In genomic region chr7:9657257-9657656, GRCh38 we compare ENCODE assay signal across 19 cellular contexts.
DNase-seq lines count a peak whose midpoint lies in the region; ATAC-seq, FAIRE-seq and TF ChIP-seq lines count a peak whose summit lies in the region.
"Had no signal": no experiment of that assay in that cellular context is flagged by ENCODE, and none has a peak within 500 bp of the region (broad histone marks: within the 10 kb centered on the region; RNA-seq: fewer than 3 reads in every experiment).

No MANE protein-coding gene starts in this region.

- TF ChIP-seq CTCF in C4-2B (conservative IDR thresholded peaks at IDR 0.05), result peak; percentile 78
- TF ChIP-seq CTCF in PC-3 (conservative IDR thresholded peaks at IDR 0.05; ENCODE audit: low read depth, low read length), result peak; percentile 40; the same call in 1 of the 2 replicates
- TF ChIP-seq CTCF in fibroblast of lung (conservative IDR thresholded peaks at IDR 0.05 in 1 of 2, IDR thresholded peaks at IDR 0.05 in 1 of 2; ENCODE audit: low read depth in 1 of 2, low read length in 2 of 2), result no peak

- no peaks in the 10 kb centered on the region for H3K9me2 ChIP-seq in PC-3 (replicated peaks; ENCODE audit: low read length)

- no peaks in the 10 kb centered on the region for H3F3A ChIP-seq in PC-3 (ENCODE audit: low read length, unreplicated experiment)

- H3K4me1 ChIP-seq in PC-3 (ENCODE audit: insufficient read depth, low read length), result no peaks in the 10 kb centered on the region
- no peaks in the 10 kb centered on the region for H3K4me1 ChIP-seq in fibroblast of lung (ENCODE audit: control insufficient read depth, extremely low read depth, insufficient read depth, low read length)
- H3K4me1 ChIP-seq: body of pancreas, psoas muscle had no signal

- CTCF ChIA-PET in PC-3 (lab: Charles Lee), result interaction anchor here (0.5 kb wide), 2 partner anchors 471 to 801 kb away, joined by 3 read pairs; no protein-coding TSS in a partner anchor

- no peaks in the 10 kb centered on the region for H3K27me3 ChIP-seq in PC-3 (ENCODE audit: low read length)
- H3K27me3 ChIP-seq in fibroblast of lung (ENCODE audit: control insufficient read depth, insufficient read depth, low read length), result no peaks in the 10 kb centered on the region
- H3K27me3 ChIP-seq: body of pancreas had no signal

- H3K79me2 ChIP-seq in PC-3 (ENCODE audit: low read length) (no peaks in the 10 kb centered on the region), fibroblast of lung (ENCODE audit: control insufficient read depth, insufficient read depth, low read length) (no peaks in the 10 kb centered on the region)

- H3K4me3 ChIP-seq in PC-3 (ENCODE audit: low read length) (no peak overlapping the region), fibroblast of lung (replicated peaks in 1 of 4; ENCODE audit: control extremely low read depth in 1 of 4, insufficient read depth in 1 of 4, low read depth in 3 of 4, low read length in 4 of 4) (no peak overlapping the region)
- H3K4me3 ChIP-seq: body of pancreas, psoas muscle had no signal

- intact Hi-C loops in PC-3 (cut with micrococcal nuclease), result no loop called here

- no peak overlapping the region for H2AFZ ChIP-seq in PC-3 (ENCODE audit: low read length)
- no peak overlapping the region for H2AFZ ChIP-seq in fibroblast of lung (ENCODE audit: low read length)

- H3K4me2 ChIP-seq in PC-3 (ENCODE audit: low read length) (no peak overlapping the region), fibroblast of lung (ENCODE audit: extremely low read depth, insufficient read depth, low read length) (no peak overlapping the region)

- H3K9me3 ChIP-seq in PC-3 (ENCODE audit: low read length) (no peaks in the 10 kb centered on the region), fibroblast of lung (ENCODE audit: control insufficient read depth, insufficient read depth, low read depth, low read length) (no peaks in the 10 kb centered on the region)
- H3K9me3 ChIP-seq: body of pancreas, psoas muscle had no signal

- H4K20me1 ChIP-seq in PC-3 (ENCODE audit: low read length) (no peaks in the 10 kb centered on the region), fibroblast of lung (ENCODE audit: control insufficient read depth, extremely low read depth, insufficient read depth, low read length) (no peaks in the 10 kb centered on the region)

- no TSS peak for BruUV-seq in PC-3 (replicated peaks; lab: Mats Ljungman, UMichigan)

- H3K9ac ChIP-seq in PC-3 (ENCODE audit: low read length) (no peak overlapping the region), fibroblast of lung (ENCODE audit: insufficient read depth, low read length) (no peak overlapping the region)

- peak; percentile 67 for FAIRE-seq in H54 (lab: Jason Lieb, UNC)
- FAIRE-seq: GM18507 had no signal

- POLR2A ChIA-PET in PC-3 (lab: Charles Lee; ENCODE audit: unreplicated experiment), result no interaction called here

- no peak for TF ChIP-seq POLR2A in H54 (IDR thresholded peaks at IDR 0.05; ENCODE audit: low read depth, low read length)

- DNase-seq in H54 (ENCODE audit: insufficient read length, low spot score) (no peak), PC-3 (peak; percentile 24), fibroblast of lung (ENCODE audit: low read depth in 2 of 2) (peak; percentile 6 to 13), HCEC 1CT (no peak), GM03348 (ENCODE audit: low spot score) (no peak)
- no peak for DNase-seq in activated effector memory CD4-positive, alpha-beta T cell treated with anti-CD3 and anti-CD28 coated beads, Interleukin-2, amount 50 U/mL, for 16 hours
- DNase-seq: activated CD4-positive, alpha-beta T cell treated with anti-CD3 and anti-CD28 coated beads for 36 hours; activated naive CD4-positive, alpha-beta T cell; body of pancreas; DMS79; immature natural killer cell; KBM-7; natural killer cell; NCI-H774; psoas muscle had no signal

- H3K36me3 ChIP-seq in PC-3 (ENCODE audit: low read depth, low read length) (no peaks in the 10 kb centered on the region), fibroblast of lung (ENCODE audit: control insufficient read depth, insufficient read depth, low read length) (no peaks in the 10 kb centered on the region)

- H3K27ac ChIP-seq in C4-2B, result no peak overlapping the region
- no peak overlapping the region for H3K27ac ChIP-seq in PC-3 (ENCODE audit: low read length)
- H3K27ac ChIP-seq in fibroblast of lung (ENCODE audit: insufficient read depth, low read length), result no peak overlapping the region
- H3K27ac ChIP-seq: body of pancreas, psoas muscle had no signal

- ATAC-seq in PC-3, result peak; percentile 45; the same call in 1 of the 2 replicates
- ATAC-seq: activated CD4-positive, alpha-beta T cell treated with anti-CD3 and anti-CD28 coated beads for 36 hours; body of pancreas; natural killer cell; psoas muscle; Right ventricle myocardium inferior; stimulated activated effector memory CD8-positive, alpha-beta T cell treated with anti-CD3 and anti-CD28 coated beads, Interleukin-12 subunit alpha, Interleukin-12 subunit beta, amount 100 ng/mL, for 72 hours had no signal

Comparison
In these comparisons a context has a peak if more than half of its experiments do, and no peak if none do; other contexts are left out.
1. CTCF ChIP-seq: peak in C4-2B (single experiment) and PC-3 (single experiment); none in fibroblast of lung (0 of 2).
2. DNase-seq: peak in PC-3 (single experiment) and fibroblast of lung (2 of 2); none in H54 (single experiment), HCEC 1CT (single experiment), activated effector memory CD4-positive, alpha-beta T cell treated with anti-CD3 and anti-CD28 coated beads, Interleukin-2, amount 50 U/mL, for 16 hours (single experiment) and GM03348 (single experiment).